Comparison of ENCODE assay signal across 31 cellular contexts in the genomic region with DNA sequence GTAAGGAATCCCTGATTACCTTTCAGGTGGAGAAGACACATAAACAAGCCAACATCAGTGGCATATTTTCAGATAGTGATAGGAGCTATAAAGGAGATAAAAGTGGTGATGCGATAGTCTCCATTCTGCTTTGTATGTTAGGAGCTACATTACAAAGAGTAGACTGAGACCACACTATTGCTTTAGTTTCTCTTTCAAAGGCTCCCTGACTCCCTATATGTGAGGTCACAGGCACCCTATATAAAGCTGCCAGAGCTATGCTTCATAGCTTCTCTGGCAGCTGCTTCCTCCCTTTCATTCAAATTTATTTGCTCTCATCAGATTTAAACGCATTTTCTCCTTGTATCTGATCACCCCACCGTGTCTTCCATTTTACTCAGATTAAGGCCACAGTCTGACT.
"Had no signal": no experiment of that assay in that cellular context is flagged by ENCODE, and none has a peak within 500 bp of the region (broad histone marks: within the 10 kb centered on the region; RNA-seq: fewer than 3 reads in every experiment).

No MANE protein-coding gene starts in this region.

- H3K9me3 ChIP-seq: adrenal gland, body of pancreas, esophagus squamous epithelium had no signal

- H3K27ac Mint-ChIP-seq: activated B cell treated with CpG ODN at 0.5 μM for 24 hours; activated CD4-positive, alpha-beta memory T cell treated with anti-CD3 and anti-CD28 coated beads for 36 hours; activated CD4-positive, alpha-beta T cell treated with anti-CD3 and anti-CD28 coated beads, Interleukin-2, amount 10 ng/mL, durations not matched to agents 24 days and 14 days; activated CD8-positive, alpha-beta memory T cell treated with anti-CD3 and anti-CD28 coated beads, Interleukin-2, amount 10 ng/mL, durations not matched to agents 7 days and 5 days; activated CD8-positive, alpha-beta T cell treated with anti-CD3 and anti-CD28 coated beads, Interleukin-2, amount 10 ng/mL, durations not matched to agents 7 days and 5 days; activated naive CD4-positive, alpha-beta T cell treated with anti-CD3 and anti-CD28 coated beads for 36 hours; activated naive CD4-positive, alpha-beta T cell treated with anti-CD3 and anti-CD28 coated beads, Interleukin-2, amount 50 U/mL, for 24 hours; activated naive CD8-positive, alpha-beta T cell treated with anti-CD3 and anti-CD28 coated beads for 36 hours; activated naive CD8-positive, alpha-beta T cell treated with anti-CD3 and anti-CD28 coated beads, Interleukin-2, amount 50 U/mL, for 24 hours; activated T-helper 1 cell treated with anti-CD3 and anti-CD28 coated beads, Interleukin-12 subunit alpha, Interleukin-12 subunit beta, Interleukin-2, Interleukin-4 antibody, amounts not matched to agents 30 ng/mL and 10 ng/mL and 1 ng/mL, durations not matched to agents 14 hours and 24 hours and 36 hours; activated T-helper 2 cell treated with anti-CD3 and anti-CD28 coated beads, Interferon-gamma antibody, Interleukin-2, Interleukin-4, amounts not matched to agents 10 μg/mL and 5 μg/mL and 100 μg/mL, durations not matched to agents 14 hours and 24 hours and 36 hours; T-helper 17 cell; T-helper 2 cell treated with Interferon-gamma antibody and Interleukin-4, amounts not matched to agents 5 μg/mL and 100 μg/mL, for 36 hours had no signal

- H3K36me3 Mint-ChIP-seq: activated CD4-positive, alpha-beta memory T cell treated with anti-CD3 and anti-CD28 coated beads for 36 hours; activated CD8-positive, alpha-beta memory T cell treated with anti-CD3 and anti-CD28 coated beads, Interleukin-2, amount 10 ng/mL, durations not matched to agents 7 days and 5 days; activated naive CD4-positive, alpha-beta T cell treated with anti-CD3 and anti-CD28 coated beads, Interleukin-2, amount 50 U/mL, for 24 hours; activated naive CD8-positive, alpha-beta T cell treated with anti-CD3 and anti-CD28 coated beads for 36 hours had no signal

- H3K4me3 Mint-ChIP-seq: activated B cell treated with CpG ODN at 0.5 μM for 24 hours; activated CD4-positive, alpha-beta memory T cell treated with anti-CD3 and anti-CD28 coated beads for 36 hours; activated CD4-positive, alpha-beta T cell treated with anti-CD3 and anti-CD28 coated beads, Interleukin-2, amount 10 ng/mL, durations not matched to agents 24 days and 14 days; activated CD8-positive, alpha-beta memory T cell treated with anti-CD3 and anti-CD28 coated beads, Interleukin-2, amount 10 ng/mL, durations not matched to agents 7 days and 5 days; activated CD8-positive, alpha-beta T cell treated with anti-CD3 and anti-CD28 coated beads, Interleukin-2, amount 10 ng/mL, durations not matched to agents 7 days and 5 days; activated naive CD4-positive, alpha-beta T cell treated with anti-CD3 and anti-CD28 coated beads for 36 hours; activated naive CD4-positive, alpha-beta T cell treated with anti-CD3 and anti-CD28 coated beads, Interleukin-2, amount 50 U/mL, for 24 hours; activated naive CD8-positive, alpha-beta T cell treated with anti-CD3 and anti-CD28 coated beads for 36 hours; activated naive CD8-positive, alpha-beta T cell treated with anti-CD3 and anti-CD28 coated beads, Interleukin-2, amount 50 U/mL, for 24 hours; activated T-helper 1 cell treated with anti-CD3 and anti-CD28 coated beads, Interleukin-12 subunit alpha, Interleukin-12 subunit beta, Interleukin-2, Interleukin-4 antibody, amounts not matched to agents 30 ng/mL and 10 ng/mL and 1 ng/mL, durations not matched to agents 14 hours and 24 hours and 36 hours; T-helper 17 cell; T-helper 2 cell treated with Interferon-gamma antibody and Interleukin-4, amounts not matched to agents 5 μg/mL and 100 μg/mL, for 36 hours had no signal

- H3K4me3 ChIP-seq: adrenal gland, body of pancreas, esophagus squamous epithelium, gastroesophageal sphincter, heart right ventricle had no signal

- H3K9me3 Mint-ChIP-seq: activated CD4-positive, alpha-beta memory T cell treated with anti-CD3 and anti-CD28 coated beads for 36 hours; activated CD4-positive, alpha-beta T cell treated with anti-CD3 and anti-CD28 coated beads, Interleukin-2, amount 10 ng/mL, durations not matched to agents 24 days and 14 days; activated naive CD4-positive, alpha-beta T cell treated with anti-CD3 and anti-CD28 coated beads for 36 hours; activated naive CD4-positive, alpha-beta T cell treated with anti-CD3 and anti-CD28 coated beads, Interleukin-2, amount 50 U/mL, for 24 hours; activated naive CD8-positive, alpha-beta T cell treated with anti-CD3 and anti-CD28 coated beads for 36 hours; activated naive CD8-positive, alpha-beta T cell treated with anti-CD3 and anti-CD28 coated beads, Interleukin-2, amount 50 U/mL, for 24 hours; activated T-helper 1 cell treated with anti-CD3 and anti-CD28 coated beads, Interleukin-12 subunit alpha, Interleukin-12 subunit beta, Interleukin-2, Interleukin-4 antibody, amounts not matched to agents 30 ng/mL and 10 ng/mL and 1 ng/mL, durations not matched to agents 14 hours and 24 hours and 36 hours; activated T-helper 2 cell treated with anti-CD3 and anti-CD28 coated beads, Interferon-gamma antibody, Interleukin-2, Interleukin-4, amounts not matched to agents 10 μg/mL and 5 μg/mL and 100 μg/mL, durations not matched to agents 14 hours and 24 hours and 36 hours; T-helper 2 cell treated with Interferon-gamma antibody and Interleukin-4, amounts not matched to agents 5 μg/mL and 100 μg/mL, for 36 hours had no signal

- H3K27me3 ChIP-seq: adrenal gland, body of pancreas, esophagus squamous epithelium, gastroesophageal sphincter, heart right ventricle had no signal

- ATAC-seq: activated CD4-positive, CD25-positive, alpha-beta regulatory T cell treated with anti-CD3 and anti-CD28 coated beads, Interleukin-2, amount 50 U/mL, for 24 hours; activated CD8-positive, alpha-beta memory T cell treated with anti-CD3 and anti-CD28 coated beads, Interleukin-2, amount 10 ng/mL, durations not matched to agents 7 days and 5 days; activated CD8-positive, alpha-beta T cell treated with anti-CD3 and anti-CD28 coated beads, Interleukin-2, amount 10 ng/mL, durations not matched to agents 7 days and 5 days; activated naive CD8-positive, alpha-beta T cell treated with anti-CD3 and anti-CD28 coated beads, Interleukin-2, amount 50 U/mL, for 24 hours; body of pancreas; gastroesophageal sphincter; heart right ventricle; T-helper 17 cell had no signal

- H3K27ac ChIP-seq: adrenal gland, body of pancreas, epithelial cell of prostate, esophagus squamous epithelium, gastroesophageal sphincter, heart right ventricle, WERI-Rb-1 had no signal

- H3K27me3 Mint-ChIP-seq: activated B cell treated with CpG ODN at 0.5 μM for 24 hours; activated CD4-positive, alpha-beta T cell treated with anti-CD3 and anti-CD28 coated beads, Interleukin-2, amount 10 ng/mL, durations not matched to agents 24 days and 14 days; activated CD8-positive, alpha-beta memory T cell treated with anti-CD3 and anti-CD28 coated beads, Interleukin-2, amount 10 ng/mL, durations not matched to agents 7 days and 5 days; activated naive CD8-positive, alpha-beta T cell treated with anti-CD3 and anti-CD28 coated beads for 36 hours; activated naive CD8-positive, alpha-beta T cell treated with anti-CD3 and anti-CD28 coated beads, Interleukin-2, amount 50 U/mL, for 24 hours had no signal

- DNase-seq: activated B cell treated with CpG ODN at 0.5 μM for 24 hours; activated CD4-positive, alpha-beta memory T cell treated with anti-CD3 and anti-CD28 coated beads for 36 hours; activated CD4-positive, alpha-beta T cell treated with anti-CD3 and anti-CD28 coated beads, Interleukin-2, amount 10 ng/mL, durations not matched to agents 24 days and 14 days; activated CD8-positive, alpha-beta memory T cell treated with anti-CD3 and anti-CD28 coated beads, Interleukin-2, amount 10 ng/mL, durations not matched to agents 7 days and 5 days; activated CD8-positive, alpha-beta memory T cell treated with anti-CD3 and anti-CD28 coated beads, Interleukin-2, amount 50 U/mL, for 4 hours; activated CD8-positive, alpha-beta T cell treated with anti-CD3 and anti-CD28 coated beads, Interleukin-2, amount 10 ng/mL, durations not matched to agents 7 days and 5 days; activated effector memory CD4-positive, alpha-beta T cell treated with anti-CD3 and anti-CD28 coated beads, Interleukin-2, amount 50 U/mL, for 16 hours; activated naive CD4-positive, alpha-beta T cell treated with anti-CD3 and anti-CD28 coated beads for 36 hours; activated naive CD8-positive, alpha-beta T cell treated with anti-CD3 and anti-CD28 coated beads for 36 hours; activated naive CD8-positive, alpha-beta T cell treated with anti-CD3 and anti-CD28 coated beads, Interleukin-2, amount 50 U/mL, for 24 hours; activated T-cell treated with anti-CD3 and anti-CD28 coated beads, Interleukin-2, amount 50 U/mL, for 1 hour; activated T-cell treated with anti-CD3 and anti-CD28 coated beads, Interleukin-2, amount 50 U/mL, for 48 hours; adrenal gland; amygdala; aorta; body of pancreas; caudate nucleus; effector CD8-positive, alpha-beta T cell; esophagus squamous epithelium; foreskin melanocyte; heart right ventricle; T-helper 17 cell; T1000; WERI-Rb-1 had no signal

- H3K4me1 ChIP-seq: adrenal gland, body of pancreas, esophagus squamous epithelium, gastroesophageal sphincter, heart right ventricle had no signal

- H3K4me1 Mint-ChIP-seq: activated B cell treated with CpG ODN at 0.5 μM for 24 hours; activated CD4-positive, alpha-beta T cell treated with anti-CD3 and anti-CD28 coated beads, Interleukin-2, amount 10 ng/mL, durations not matched to agents 24 days and 14 days; activated CD8-positive, alpha-beta memory T cell treated with anti-CD3 and anti-CD28 coated beads, Interleukin-2, amount 10 ng/mL, durations not matched to agents 7 days and 5 days; activated naive CD4-positive, alpha-beta T cell treated with anti-CD3 and anti-CD28 coated beads, Interleukin-2, amount 50 U/mL, for 24 hours; activated naive CD8-positive, alpha-beta T cell treated with anti-CD3 and anti-CD28 coated beads for 36 hours; activated naive CD8-positive, alpha-beta T cell treated with anti-CD3 and anti-CD28 coated beads, Interleukin-2, amount 50 U/mL, for 24 hours; T-helper 17 cell had no signal

- H3K36me3 ChIP-seq: adrenal gland, esophagus squamous epithelium, gastroesophageal sphincter, heart right ventricle, WERI-Rb-1 had no signal
